In the genomic region with DNA sequence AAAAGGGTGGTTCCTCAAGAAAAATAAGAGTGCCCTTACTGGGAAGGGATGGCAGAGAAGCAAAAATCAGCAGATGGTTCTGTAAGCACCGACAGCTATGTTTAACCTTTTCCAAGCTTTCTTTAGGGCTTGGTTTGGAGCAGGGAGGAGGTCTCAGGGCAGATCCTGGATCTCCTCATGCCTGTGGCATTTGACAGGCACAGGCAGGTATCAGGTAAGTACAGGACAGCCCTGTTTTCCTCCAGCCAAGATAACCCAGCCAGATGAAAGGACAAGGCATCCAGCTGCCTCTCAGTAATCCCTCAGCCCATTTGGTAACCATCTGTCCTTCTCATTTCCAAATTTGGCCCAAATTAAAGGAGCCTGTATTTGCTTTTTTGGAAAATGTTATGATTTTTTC, we compare ENCODE assay signal across 17 cellular contexts.
A peak's percentile ranks its signal among the peaks of the same experiment; 100 is the strongest.
DNase-seq lines count a peak whose midpoint lies in the region; ATAC-seq and TF ChIP-seq lines count a peak whose summit lies in the region.
"Had no signal": no experiment of that assay in that cellular context is flagged by ENCODE, and none has a peak within 500 bp of the region (broad histone marks: within the 10 kb centered on the region; RNA-seq: fewer than 3 reads in every experiment).

No MANE protein-coding gene starts in this region.

- no peaks in the 10 kb centered on the region for H3K36me3 Mint-ChIP-seq in mesothelial cell of epicardium

- H3K4me1 Mint-ChIP-seq in mesothelial cell of epicardium = no peaks in the 10 kb centered on the region
- H3K4me1 Mint-ChIP-seq: GM23338 had no signal

- no peak for ATAC-seq in GM18505 (IDR thresholded peaks at IDR 0.05; ENCODE audit: unreplicated experiment)
- no peak for ATAC-seq in HG02571 (IDR thresholded peaks at IDR 0.05; ENCODE audit: unreplicated experiment)
- ATAC-seq: A549, GM23338 had no signal

- H3K9me3 Mint-ChIP-seq in mesothelial cell of epicardium = no peaks in the 10 kb centered on the region
- H3K9me3 Mint-ChIP-seq: GM23338 had no signal

- H3K27ac ChIP-seq in epithelial cell of prostate = no peak overlapping the region
- H3K27ac ChIP-seq: 22Rv1, A549, C4-2B, HL-60 had no signal

- TF ChIP-seq POLR2A in GM18505 (IDR thresholded peaks at IDR 0.05; ENCODE audit: borderline replicate concordance, extremely low read depth, insufficient read depth, insufficient read length) = no peak

- no peak for TF ChIP-seq CTCF in mesothelial cell of epicardium (IDR thresholded peaks at IDR 0.05; ENCODE audit: unreplicated experiment)

- DNase-seq in DMS 273 (lab: John Stamatoyannopoulos, UW; ENCODE audit: unreplicated experiment) (peak; percentile 37), DMS 273 treated with DMSO at 0.1 percent for 48 hours (lab: John Stamatoyannopoulos, UW) (no peak), NCI-H82 (lab: John Stamatoyannopoulos, UW) (peak; percentile 13), NCI-H82 treated with DMSO at 0.1 percent for 48 hours (lab: John Stamatoyannopoulos, UW; ENCODE audit: unreplicated experiment) (no peak), epithelial cell of prostate (ENCODE audit: low read depth, low spot score) (peak; percentile 16), mesothelial cell of epicardium (ENCODE audit: low spot score in 2 of 2, unreplicated experiment in 2 of 2) (no peak)
- DNase-seq: AML-193; Caco-2; CD4-positive, alpha-beta T cell; HCEC 1CT had no signal

- no peak overlapping the region for H3K27ac Mint-ChIP-seq in mesothelial cell of epicardium
- H3K27ac Mint-ChIP-seq: CD4-positive, alpha-beta T cell; GM23338 had no signal

- H3K27me3 Mint-ChIP-seq in mesothelial cell of epicardium (ENCODE audit: low read depth) = no peaks in the 10 kb centered on the region
- H3K27me3 Mint-ChIP-seq: CD4-positive, alpha-beta T cell had no signal

- H3K4me3 Mint-ChIP-seq in mesothelial cell of epicardium = no peak overlapping the region
- H3K4me3 Mint-ChIP-seq: CD4-positive, alpha-beta T cell; GM23338 had no signal

Comparison
In these comparisons a context has a peak if more than half of its experiments do, and no peak if none do; other contexts are left out.
1. DNase-seq: peak in DMS 273 (single experiment), NCI-H82 (single experiment) and epithelial cell of prostate (single experiment); none in DMS 273 treated with DMSO at 0.1 percent for 48 hours (single experiment), NCI-H82 treated with DMSO at 0.1 percent for 48 hours (single experiment) and mesothelial cell of epicardium (0 of 2).